8 cellular contexts compared by ENCODE assay signal in genomic region chr2:237128026-237128703, GRCh38. TPM values are rescaled to one million over a fixed set of nuclear protein-coding genes. Genes with fewer than 3 reads are reported as not detected.
A peak's percentile ranks its signal among the peaks of the same experiment; 100 is the strongest.
DNase-seq lines count a peak whose midpoint lies in the region; ATAC-seq and TF ChIP-seq lines count a peak whose summit lies in the region.

No MANE protein-coding gene starts in this region.

- CTCF ChIA-PET in RWPE1 (lab: Yijun Ruan, JAX): interaction anchor here (0.7 kb wide), 1 partner anchor 14 kb away, joined by 4 read pairs; no protein-coding TSS in a partner anchor

- H3K27me3 ChIP-seq in endodermal cell (ENCODE audit: control insufficient read depth, insufficient read depth, low read length, poor library complexity, severe bottlenecking) (no peaks in the 10 kb centered on the region), muscle layer of duodenum (ENCODE audit: low read depth, low read length) (no peaks in the 10 kb centered on the region), testis (no peaks in the 10 kb centered on the region)

- ATAC-seq in GM18873 (IDR thresholded peaks at IDR 0.05; ENCODE audit: low FRiP score, unreplicated experiment): no peak
- ATAC-seq in natural killer cell treated with Interleukin-12 subunit alpha and Interleukin-12 subunit beta and Interleukin-15 and Interleukin-18, amount 100 ng/mL, for 72 hours: no peak

- no peak overlapping the region for H3K4me3 ChIP-seq in endodermal cell (ENCODE audit: low read length)
- H3K4me3 ChIP-seq in muscle layer of duodenum (ENCODE audit: low read depth in 1 of 2, low read length in 2 of 2): peak overlapping the region in 1 of 2 donors; percentile 19
- H3K4me3 ChIP-seq in testis: no peak overlapping the region

- H3K36me3 Mint-ChIP-seq in endodermal cell (ENCODE audit: low read depth): no peaks in the 10 kb centered on the region
- H3K36me3 Mint-ChIP-seq in natural killer cell treated with Interleukin-12 subunit alpha and Interleukin-12 subunit beta and Interleukin-15 and Interleukin-18, amount 100 ng/mL, for 72 hours: no peaks in the 10 kb centered on the region

- no peaks in the 10 kb centered on the region for H3K9me3 Mint-ChIP-seq in endodermal cell
- H3K9me3 Mint-ChIP-seq in natural killer cell treated with Interleukin-12 subunit alpha and Interleukin-12 subunit beta and Interleukin-15 and Interleukin-18, amount 100 ng/mL, for 72 hours: no peaks in the 10 kb centered on the region

- H3K27me3 Mint-ChIP-seq in endodermal cell (ENCODE audit: insufficient read depth): peaks cover 10% of the 10 kb centered on the region
- no peaks in the 10 kb centered on the region for H3K27me3 Mint-ChIP-seq in natural killer cell treated with Interleukin-12 subunit alpha and Interleukin-12 subunit beta and Interleukin-15 and Interleukin-18, amount 100 ng/mL, for 72 hours

- H3K36me3 ChIP-seq in endodermal cell (ENCODE audit: control insufficient read depth, insufficient read depth, low read length) (no peaks in the 10 kb centered on the region), muscle layer of duodenum (ENCODE audit: control insufficient read depth in 1 of 2, insufficient read depth in 2 of 2, low read length in 2 of 2) (no peaks in the 10 kb centered on the region), testis (ENCODE audit: low read depth, missing control alignments) (no peaks in the 10 kb centered on the region)

- peaks cover 6% of the 10 kb centered on the region for H3K4me1 Mint-ChIP-seq in endodermal cell
- no peaks in the 10 kb centered on the region for H3K4me1 Mint-ChIP-seq in natural killer cell treated with Interleukin-12 subunit alpha and Interleukin-12 subunit beta and Interleukin-15 and Interleukin-18, amount 100 ng/mL, for 72 hours (ENCODE audit: low read depth in 2 of 2)

- peak overlapping the region; percentile 93 for H3K27ac ChIP-seq in RWPE1
- no peak overlapping the region for H3K27ac ChIP-seq in endodermal cell (ENCODE audit: low read depth, low read length)
- peak overlapping the region; percentile 77 for H3K27ac ChIP-seq in muscle layer of duodenum (ENCODE audit: low read length)
- peak overlapping the region; percentile 67 to 77 for H3K27ac ChIP-seq in testis

- TF ChIP-seq POLR2A in testis (IDR thresholded peaks at IDR 0.05): no peak

- POLR2A ChIA-PET in RWPE1 (lab: Yijun Ruan, JAX; ENCODE audit: low non-redundant PET): no interaction called here

- H3K9me3 ChIP-seq in endodermal cell (ENCODE audit: control insufficient read depth, low read length) (no peaks in the 10 kb centered on the region), muscle layer of duodenum (ENCODE audit: control insufficient read depth in 1 of 2, low read length in 2 of 2) (no peaks in the 10 kb centered on the region), testis (no peaks in the 10 kb centered on the region)

- H3K9ac ChIP-seq in endodermal cell (ENCODE audit: extremely low read depth, low read length, poor library complexity, severe bottlenecking): no peak overlapping the region

- WGBS in endodermal cell (ENCODE audit: insufficient coverage in 1 of 2, insufficient read length in 1 of 2), 2 experiments: 48 to 51% methylated on average over 6 to 11 of the region's 11 CpGs
- 36 to 38% methylated on average over 11 of the region's 11 CpGs for WGBS in testis, 2 donors

- no peak overlapping the region for H3K27ac Mint-ChIP-seq in endodermal cell
- no peak overlapping the region for H3K27ac Mint-ChIP-seq in natural killer cell treated with Interleukin-12 subunit alpha and Interleukin-12 subunit beta and Interleukin-15 and Interleukin-18, amount 100 ng/mL, for 72 hours

- peaks cover 7% of the 10 kb centered on the region for H3K4me1 ChIP-seq in endodermal cell (ENCODE audit: control insufficient read depth, insufficient read depth, low read length)
- H3K4me1 ChIP-seq in muscle layer of duodenum (ENCODE audit: control insufficient read depth in 1 of 2, insufficient read depth in 2 of 2, low read length in 2 of 2): peaks cover 12 to 21% of the 10 kb centered on the region in 2 donors
- peaks cover 10% of the 10 kb centered on the region for H3K4me1 ChIP-seq in testis

- intact Hi-C loops in testis (cut with DNase I; ENCODE audit: low total_unique reads): loop anchor here (10.0 kb wide), 1 partner anchor 347 kb away; no protein-coding TSS in a partner anchor

- H3K4me3 Mint-ChIP-seq in endodermal cell: no peak overlapping the region
- no peak overlapping the region for H3K4me3 Mint-ChIP-seq in natural killer cell treated with Interleukin-12 subunit alpha and Interleukin-12 subunit beta and Interleukin-15 and Interleukin-18, amount 100 ng/mL, for 72 hours

- DNase-seq in ELR (ENCODE audit: low read depth) (peak; percentile 99), RWPE1 (ENCODE audit: low spot score) (peak; percentile 97), endodermal cell (peak; percentile 90), testis (peak; percentile 93), NCI-H2081 treated with DMSO at 0.1 percent for 48 hours (lab: John Stamatoyannopoulos, UW) (no peak)
- no peak for DNase-seq in natural killer cell treated with Interleukin-12 subunit alpha and Interleukin-12 subunit beta and Interleukin-15 and Interleukin-18, amount 100 ng/mL, for 72 hours (ENCODE audit: low spot score)

- no peak for TF ChIP-seq CTCF in RWPE1 (conservative IDR thresholded peaks at IDR 0.05; ENCODE audit: low read depth)
- TF ChIP-seq CTCF in endodermal cell (conservative IDR thresholded peaks at IDR 0.05): no peak
- no peak for TF ChIP-seq CTCF in testis (IDR thresholded peaks at IDR 0.05)

RNA-seq across cellular contexts. Expression of gene COPS8, which starts 42.5 kb away (rescaled TPM):
- total RNA-seq in endodermal cell (10 to 100 TPM; 66.3 to 72.7 TPM), testis (100 to 1,000 TPM; 104 to 117 TPM)
- 116 TPM for polyA plus RNA-seq in endodermal cell (2013, experiment 1 of 2)
- polyA plus RNA-seq in endodermal cell (2013, experiment 2 of 2): 104 TPM
- 108 TPM for polyA plus RNA-seq in testis (ENCODE audit: insufficient read depth, low read depth, low replicate concordance)
- total RNA-seq in natural killer cell treated with Interleukin-12 subunit alpha and Interleukin-12 subunit beta and Interleukin-15 and Interleukin-18, amount 100 ng/mL, for 72 hours: 10 to 100 TPM; 44.1 to 50.6 TPM

Comparison
In these comparisons a context has a peak if more than half of its experiments do, and no peak if none do; other contexts are left out.
1. DNase-seq: peak in ELR (single experiment), RWPE1 (single experiment), endodermal cell (single experiment) and testis (single experiment); none in natural killer cell treated with Interleukin-12 subunit alpha and Interleukin-12 subunit beta and Interleukin-15 and Interleukin-18, amount 100 ng/mL, for 72 hours (single experiment) and NCI-H2081 treated with DMSO at 0.1 percent for 48 hours (single experiment).